Comparison of ENCODE assay signal across 1 cellular context in the genomic region with DNA sequence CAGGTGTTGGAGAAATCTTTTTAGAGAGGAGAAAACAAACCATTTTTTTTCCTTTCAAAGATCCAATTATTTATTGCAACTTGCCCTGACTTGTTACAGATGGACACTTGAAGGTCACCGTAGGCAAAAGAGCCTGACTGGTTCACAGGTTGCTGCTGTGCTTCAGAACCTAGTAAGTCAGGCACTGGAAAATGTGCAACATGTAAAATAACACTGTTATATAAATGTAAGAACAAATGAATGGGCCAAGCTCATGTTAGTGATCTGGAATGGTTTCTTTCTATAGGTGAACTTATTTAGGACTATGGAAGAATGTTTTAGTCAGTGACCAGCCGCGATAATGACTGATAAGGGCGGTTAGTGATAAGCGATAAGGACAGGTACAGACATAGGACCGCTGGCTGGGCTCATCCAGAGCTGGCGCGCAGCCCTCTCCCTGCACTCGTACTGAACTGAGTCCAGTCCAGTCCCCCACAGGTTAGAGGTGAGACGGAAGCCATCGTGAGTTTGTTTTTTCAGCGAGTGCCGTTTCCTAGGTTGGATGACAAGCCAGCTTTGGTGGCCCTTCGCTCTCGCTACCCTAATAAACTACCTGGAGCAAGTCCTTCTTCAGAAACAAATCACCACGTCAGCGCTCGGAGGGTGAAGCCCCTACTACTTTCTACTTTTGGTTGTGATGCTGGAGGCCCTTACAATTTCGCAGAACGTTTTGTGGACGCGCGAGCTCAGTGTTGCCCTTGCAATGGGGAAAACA.
TF ChIP-seq lines count a peak whose summit lies in the region.

No MANE protein-coding gene starts in this region.

TF ChIP-seq in HepG2, 621 proteins besides CTCF, POLR2A, EP300 and RAD21 (continued from another document):
- TF ChIP-seq, protein P1, sequence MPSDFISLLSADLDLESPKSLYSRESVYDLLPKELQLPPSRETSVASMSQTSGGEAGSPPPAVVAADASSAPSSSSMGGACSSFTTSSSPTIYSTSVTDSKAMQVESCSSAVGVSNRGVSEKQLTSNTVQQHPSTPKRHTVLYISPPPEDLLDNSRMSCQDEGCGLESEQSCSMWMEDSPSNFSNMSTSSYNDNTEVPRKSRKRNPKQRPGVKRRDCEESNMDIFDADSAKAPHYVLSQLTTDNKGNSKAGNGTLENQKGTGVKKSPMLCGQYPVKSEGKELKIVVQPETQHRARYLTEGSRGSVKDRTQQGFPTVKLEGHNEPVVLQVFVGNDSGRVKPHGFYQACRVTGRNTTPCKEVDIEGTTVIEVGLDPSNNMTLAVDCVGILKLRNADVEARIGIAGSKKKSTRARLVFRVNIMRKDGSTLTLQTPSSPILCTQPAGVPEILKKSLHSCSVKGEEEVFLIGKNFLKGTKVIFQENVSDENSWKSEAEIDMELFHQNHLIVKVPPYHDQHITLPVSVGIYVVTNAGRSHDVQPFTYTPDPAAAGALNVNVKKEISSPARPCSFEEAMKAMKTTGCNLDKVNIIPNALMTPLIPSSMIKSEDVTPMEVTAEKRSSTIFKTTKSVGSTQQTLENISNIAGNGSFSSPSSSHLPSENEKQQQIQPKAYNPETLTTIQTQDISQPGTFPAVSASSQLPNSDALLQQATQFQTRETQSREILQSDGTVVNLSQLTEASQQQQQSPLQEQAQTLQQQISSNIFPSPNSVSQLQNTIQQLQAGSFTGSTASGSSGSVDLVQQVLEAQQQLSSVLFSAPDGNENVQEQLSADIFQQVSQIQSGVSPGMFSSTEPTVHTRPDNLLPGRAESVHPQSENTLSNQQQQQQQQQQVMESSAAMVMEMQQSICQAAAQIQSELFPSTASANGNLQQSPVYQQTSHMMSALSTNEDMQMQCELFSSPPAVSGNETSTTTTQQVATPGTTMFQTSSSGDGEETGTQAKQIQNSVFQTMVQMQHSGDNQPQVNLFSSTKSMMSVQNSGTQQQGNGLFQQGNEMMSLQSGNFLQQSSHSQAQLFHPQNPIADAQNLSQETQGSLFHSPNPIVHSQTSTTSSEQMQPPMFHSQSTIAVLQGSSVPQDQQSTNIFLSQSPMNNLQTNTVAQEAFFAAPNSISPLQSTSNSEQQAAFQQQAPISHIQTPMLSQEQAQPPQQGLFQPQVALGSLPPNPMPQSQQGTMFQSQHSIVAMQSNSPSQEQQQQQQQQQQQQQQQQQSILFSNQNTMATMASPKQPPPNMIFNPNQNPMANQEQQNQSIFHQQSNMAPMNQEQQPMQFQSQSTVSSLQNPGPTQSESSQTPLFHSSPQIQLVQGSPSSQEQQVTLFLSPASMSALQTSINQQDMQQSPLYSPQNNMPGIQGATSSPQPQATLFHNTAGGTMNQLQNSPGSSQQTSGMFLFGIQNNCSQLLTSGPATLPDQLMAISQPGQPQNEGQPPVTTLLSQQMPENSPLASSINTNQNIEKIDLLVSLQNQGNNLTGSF (CRISPR knock-in tag; IDR thresholded peaks at IDR 0.05) = no peak
- TF ChIP-seq FOXO4 (CRISPR knock-in tag; conservative IDR thresholded peaks at IDR 0.05) (no peak), ZSCAN30 (CRISPR knock-in tag; IDR thresholded peaks at IDR 0.05) (no peak), CREB3 (CRISPR knock-in tag; IDR thresholded peaks at IDR 0.05) (no peak), ZBTB43 (CRISPR knock-in tag; conservative IDR thresholded peaks at IDR 0.05) (no peak), ZNF296 (CRISPR knock-in tag; conservative IDR thresholded peaks at IDR 0.05) (no peak), SIN3B (IDR thresholded peaks at IDR 0.05; ENCODE audit: low read length) (no peak), LRRFIP1 (CRISPR knock-in tag; conservative IDR thresholded peaks at IDR 0.05) (no peak), ZFP62 (CRISPR knock-in tag; IDR thresholded peaks at IDR 0.05) (no peak), ZNF878 (CRISPR knock-in tag; IDR thresholded peaks at IDR 0.05) (0 out of 2 replicates have a peak, but pooled peaks have one; percentile 15), MAF1 (CRISPR knock-in tag; IDR thresholded peaks at IDR 0.05; ENCODE audit: borderline replicate concordance) (no peak), EHMT2 (IDR thresholded peaks at IDR 0.05; ENCODE audit: borderline replicate concordance, low read depth, low read length) (no peak)
- TF ChIP-seq, protein P2, sequence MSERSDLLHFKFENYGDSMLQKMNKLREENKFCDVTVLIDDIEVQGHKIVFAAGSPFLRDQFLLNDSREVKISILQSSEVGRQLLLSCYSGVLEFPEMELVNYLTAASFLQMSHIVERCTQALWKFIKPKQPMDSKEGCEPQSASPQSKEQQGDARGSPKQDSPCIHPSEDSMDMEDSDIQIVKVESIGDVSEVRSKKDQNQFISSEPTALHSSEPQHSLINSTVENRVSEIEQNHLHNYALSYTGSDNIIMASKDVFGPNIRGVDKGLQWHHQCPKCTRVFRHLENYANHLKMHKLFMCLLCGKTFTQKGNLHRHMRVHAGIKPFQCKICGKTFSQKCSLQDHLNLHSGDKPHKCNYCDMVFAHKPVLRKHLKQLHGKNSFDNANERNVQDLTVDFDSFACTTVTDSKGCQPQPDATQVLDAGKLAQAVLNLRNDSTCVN (CRISPR knock-in tag; IDR thresholded peaks at IDR 0.05; ENCODE audit: borderline replicate concordance) = no peak
